ENCODE assay signal across 20 cellular contexts in genomic region chr11:117705866-117706265, GRCh38.
"Had no signal": no experiment of that assay in that cellular context is flagged by ENCODE, and none has a peak within 500 bp of the region (broad histone marks: within the 10 kb centered on the region; RNA-seq: fewer than 3 reads in every experiment).

No MANE protein-coding gene starts in this region.

- ATAC-seq: activated CD8-positive, alpha-beta memory T cell treated with anti-CD3 and anti-CD28 coated beads, Interleukin-2, amount 10 ng/mL, durations not matched to agents 7 days and 5 days; body of pancreas had no signal

- H3K4me1 ChIP-seq: colonic mucosa, vagina had no signal

- H3K27ac ChIP-seq: body of pancreas, colonic mucosa, transverse colon, vagina had no signal

- H3K36me3 ChIP-seq: colonic mucosa, transverse colon, vagina had no signal

- H3K4me3 ChIP-seq: body of pancreas, colonic mucosa, lung, transverse colon, vagina had no signal

- H3K27me3 ChIP-seq: body of pancreas, colonic mucosa, transverse colon, vagina had no signal

- DNase-seq: activated B cell treated with CpG ODN at 0.5 μM for 24 hours; activated CD4-positive, alpha-beta memory T cell treated with anti-CD3 and anti-CD28 coated beads, Interleukin-2, amount 10 ng/mL, durations not matched to agents 7 days and 5 days; activated CD4-positive, alpha-beta T cell treated with anti-CD3 and anti-CD28 coated beads for 4 hours; activated CD8-positive, alpha-beta memory T cell treated with anti-CD3 and anti-CD28 coated beads, Interleukin-2, amount 10 ng/mL, durations not matched to agents 7 days and 5 days; activated naive CD8-positive, alpha-beta T cell treated with anti-CD3 and anti-CD28 coated beads, Interleukin-2, amount 10 ng/mL, durations not matched to agents 7 days and 5 days; amygdala; body of pancreas; central memory CD4-positive, alpha-beta T cell; erythroblast; hypothalamus; islet precursor cell; occipital lobe; stimulated activated CD4-positive, alpha-beta T cell treated with anti-CD3 and anti-CD28 coated beads, Interleukin-12 subunit alpha, Interleukin-12 subunit beta, amount 100 ng/mL, for 4 hours; stimulated activated CD4-positive, alpha-beta T cell treated with anti-CD3 and anti-CD28 coated beads, Interleukin-1b, Interleukin-23, amount 100 ng/mL, for 48 hours; stimulated activated CD8-positive, alpha-beta memory T cell treated with anti-CD3 and anti-CD28 coated beads, Interleukin-4, amount 100 ng/mL, for 48 hours; stimulated activated naive CD4-positive, alpha-beta T cell treated with Interleukin-2 at 50 U/mL for 16 hours; transverse colon had no signal
